ENCODE assay signal across 8 cellular contexts in the genomic region with DNA sequence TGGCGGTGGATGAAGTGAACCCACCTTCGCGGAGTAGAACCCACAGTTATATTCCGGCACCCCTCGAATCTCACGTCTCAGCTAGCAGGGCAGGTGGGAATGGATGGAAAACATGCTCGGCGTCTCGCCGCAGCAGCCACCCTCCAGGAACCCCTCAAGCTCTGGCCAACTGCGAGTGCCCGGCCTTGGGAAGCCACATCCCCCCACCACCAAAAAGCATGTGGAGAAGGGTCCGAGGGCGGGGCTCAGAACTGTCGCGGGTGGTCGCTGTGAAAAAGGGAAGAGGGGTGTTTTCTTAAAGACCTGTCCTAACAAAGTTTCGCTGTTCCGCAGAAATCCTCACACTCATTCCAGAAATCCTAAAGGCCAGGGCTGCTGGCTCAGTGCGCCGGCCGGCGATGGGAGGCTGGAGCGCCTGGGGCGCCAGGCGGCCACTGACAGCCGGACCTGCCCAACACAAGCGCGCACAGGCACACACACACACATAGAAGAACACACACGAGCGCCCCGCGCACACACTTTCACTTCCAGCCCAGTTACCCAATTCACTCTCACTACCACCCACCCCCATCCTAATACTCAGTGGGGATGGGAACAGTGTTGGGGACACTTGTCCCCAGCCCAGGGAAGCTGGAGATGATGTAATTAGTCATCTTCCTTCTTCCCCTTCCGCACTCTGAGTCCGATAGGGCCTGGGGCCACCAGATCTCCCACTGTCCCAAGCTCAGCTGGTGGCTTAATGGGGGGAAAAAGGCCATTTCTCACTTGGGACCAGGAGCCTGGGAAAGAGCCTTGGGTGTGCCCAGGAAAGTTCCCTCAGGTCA. TPM values are rescaled to one million over a fixed set of nuclear protein-coding genes. Genes with fewer than 3 reads are reported as not detected.
DNase-seq lines count a peak whose midpoint lies in the region; ATAC-seq lines count a peak whose summit lies in the region.

No MANE protein-coding gene starts in this region.

- H3K4me1 Mint-ChIP-seq in activated CD8-positive, alpha-beta T cell treated with anti-CD3 and anti-CD28 coated beads, Interleukin-2, amount 10 ng/mL, durations not matched to agents 7 days and 5 days (ENCODE audit: low read depth): peaks cover 46% of the 10 kb centered on the region
- peaks cover 41 to 62% of the 10 kb centered on the region in 2 donors for H3K4me1 Mint-ChIP-seq in stimulated activated naive B cell treated with anti-CD40 and anti-IgM and Interleukin-4, amounts not matched to agents 10 μg/mL and 1 μg/mL and 100 μg/mL, for 72 hours

- peak overlapping the region; percentile 83 for H3K4me3 Mint-ChIP-seq in activated CD8-positive, alpha-beta T cell treated with anti-CD3 and anti-CD28 coated beads, Interleukin-2, amount 10 ng/mL, durations not matched to agents 7 days and 5 days
- peak overlapping the region; percentile 86 to 90 for H3K4me3 Mint-ChIP-seq in stimulated activated naive B cell treated with anti-CD40 and anti-IgM and Interleukin-4, amounts not matched to agents 10 μg/mL and 1 μg/mL and 100 μg/mL, for 72 hours

- peak; percentile 21 for ATAC-seq in GM19372 (IDR thresholded peaks at IDR 0.05; ENCODE audit: low read depth, unreplicated experiment)
- no peak for ATAC-seq in activated CD8-positive, alpha-beta T cell treated with anti-CD3 and anti-CD28 coated beads, Interleukin-2, amount 10 ng/mL, durations not matched to agents 7 days and 5 days
- peak; percentile 9 to 17 for ATAC-seq in right cardiac atrium
- peak; percentile 51 to 52 for ATAC-seq in stimulated activated naive B cell treated with anti-CD40 and anti-IgM and Interleukin-4, amounts not matched to agents 10 μg/mL and 1 μg/mL and 100 μg/mL, for 72 hours (replicated peaks)
- no peak for ATAC-seq in HG02938 (IDR thresholded peaks at IDR 0.05; ENCODE audit: unreplicated experiment)

- peaks cover 56% of the 10 kb centered on the region for H3K27me3 Mint-ChIP-seq in activated CD8-positive, alpha-beta T cell treated with anti-CD3 and anti-CD28 coated beads, Interleukin-2, amount 10 ng/mL, durations not matched to agents 7 days and 5 days (ENCODE audit: low read depth)
- no peaks in the 10 kb centered on the region for H3K27me3 Mint-ChIP-seq in stimulated activated naive B cell treated with anti-CD40 and anti-IgM and Interleukin-4, amounts not matched to agents 10 μg/mL and 1 μg/mL and 100 μg/mL, for 72 hours

- WGBS in right cardiac atrium: 2% methylated on average over 35 of the region's 35 CpGs

- H3K36me3 Mint-ChIP-seq in activated CD8-positive, alpha-beta T cell treated with anti-CD3 and anti-CD28 coated beads, Interleukin-2, amount 10 ng/mL, durations not matched to agents 7 days and 5 days (ENCODE audit: low read depth): peaks cover 2% of the 10 kb centered on the region
- peaks cover 52 to 71% of the 10 kb centered on the region in 2 donors for H3K36me3 Mint-ChIP-seq in stimulated activated naive B cell treated with anti-CD40 and anti-IgM and Interleukin-4, amounts not matched to agents 10 μg/mL and 1 μg/mL and 100 μg/mL, for 72 hours

- no peak overlapping the region for H3K27ac Mint-ChIP-seq in activated CD8-positive, alpha-beta T cell treated with anti-CD3 and anti-CD28 coated beads, Interleukin-2, amount 10 ng/mL, durations not matched to agents 7 days and 5 days
- peak overlapping the region; percentile 95 for H3K27ac Mint-ChIP-seq in stimulated activated naive B cell treated with anti-CD40 and anti-IgM and Interleukin-4, amounts not matched to agents 10 μg/mL and 1 μg/mL and 100 μg/mL, for 72 hours

- H3K27me3 ChIP-seq in right cardiac atrium (ENCODE audit: control insufficient read depth, insufficient read depth): no peaks in the 10 kb centered on the region

- POLR2A ChIA-PET in activated CD8-positive, alpha-beta T cell treated with anti-CD3 and anti-CD28 coated beads, Interleukin-2, amount 10 ng/mL, durations not matched to agents 7 days and 5 days (lab: Charles Lee): no interaction called here

- peak overlapping the region; percentile 69 for H3K4me3 ChIP-seq in right cardiac atrium (ENCODE audit: low read length)

- H3K9me3 Mint-ChIP-seq in activated CD8-positive, alpha-beta T cell treated with anti-CD3 and anti-CD28 coated beads, Interleukin-2, amount 10 ng/mL, durations not matched to agents 7 days and 5 days (ENCODE audit: insufficient read depth): no peaks in the 10 kb centered on the region
- H3K9me3 Mint-ChIP-seq in stimulated activated naive B cell treated with anti-CD40 and anti-IgM and Interleukin-4, amounts not matched to agents 10 μg/mL and 1 μg/mL and 100 μg/mL, for 72 hours: no peaks in the 10 kb centered on the region

- peak overlapping the region; percentile 94 for H3K27ac ChIP-seq in right cardiac atrium (ENCODE audit: low read length)

- H3K4me1 ChIP-seq in right cardiac atrium (ENCODE audit: control insufficient read depth, insufficient read depth, low read length): no peaks in the 10 kb centered on the region

- DNase-seq in AG20443 (ENCODE audit: low spot score) (peak; percentile 77), right cardiac atrium (peak; percentile 48 to 86 (median 72)), NCI-H2171 (lab: John Stamatoyannopoulos, UW) (no peak), NCI-H1694 treated with DMSO at 0.1 percent for 48 hours (lab: John Stamatoyannopoulos, UW) (no peak)
- no peak for DNase-seq in activated CD8-positive, alpha-beta T cell treated with anti-CD3 and anti-CD28 coated beads, Interleukin-2, amount 10 ng/mL, durations not matched to agents 7 days and 5 days
- DNase-seq in stimulated activated naive B cell treated with anti-CD40 and anti-IgM and Interleukin-4, amounts not matched to agents 10 μg/mL and 1 μg/mL and 100 μg/mL, for 72 hours: peak; percentile 67

- no peaks in the 10 kb centered on the region for H3K9me3 ChIP-seq in right cardiac atrium (ENCODE audit: control insufficient read depth, low read length)

- intact Hi-C loops in right cardiac atrium (cut with DNase I): loop anchor here in 3 of 4 donors (5.0 to 10.0 kb wide), 5 partner anchors 35 to 400 kb away; no protein-coding TSS in a partner anchor

- CTCF ChIA-PET in activated CD8-positive, alpha-beta T cell treated with anti-CD3 and anti-CD28 coated beads, Interleukin-2, amount 10 ng/mL, durations not matched to agents 7 days and 5 days (lab: Charles Lee): interaction anchor here (1.2 to 2.1 kb wide), 2 partner anchors 9 to 402 kb away, joined by 4 to 6 read pairs; no protein-coding TSS in a partner anchor

RNA-seq across cellular contexts. Expression of a gene that starts 2.0 kb away (rescaled TPM):
- under 1 TPM; 0.08 to 0.52 TPM for total RNA-seq in activated CD8-positive, alpha-beta T cell treated with anti-CD3 and anti-CD28 coated beads, Interleukin-2, amount 10 ng/mL, durations not matched to agents 7 days and 5 days
- total RNA-seq in right cardiac atrium: 10 to 100 TPM; 15.5 to 20.0 (median 17.5) TPM
- 7.6 TPM for polyA plus RNA-seq in right cardiac atrium

Comparison
In these comparisons a context has a peak if more than half of its experiments do, and no peak if none do; other contexts are left out.
1. DNase-seq: peak in AG20443 (single experiment), right cardiac atrium (3 of 3) and stimulated activated naive B cell treated with anti-CD40 and anti-IgM and Interleukin-4, amounts not matched to agents 10 μg/mL and 1 μg/mL and 100 μg/mL, for 72 hours (single experiment); none in activated CD8-positive, alpha-beta T cell treated with anti-CD3 and anti-CD28 coated beads, Interleukin-2, amount 10 ng/mL, durations not matched to agents 7 days and 5 days (single experiment), NCI-H2171 (single experiment) and NCI-H1694 treated with DMSO at 0.1 percent for 48 hours (single experiment).
2. ATAC-seq: peak in GM19372 (single experiment), right cardiac atrium (2 of 2) and stimulated activated naive B cell treated with anti-CD40 and anti-IgM and Interleukin-4, amounts not matched to agents 10 μg/mL and 1 μg/mL and 100 μg/mL, for 72 hours (2 of 2); none in activated CD8-positive, alpha-beta T cell treated with anti-CD3 and anti-CD28 coated beads, Interleukin-2, amount 10 ng/mL, durations not matched to agents 7 days and 5 days (single experiment) and HG02938 (single experiment).
3. RNA of a gene that starts 2.0 kb away (total RNA-seq): 15.5 to 20.0 TPM in right cardiac atrium; 0.08 to 0.52 TPM in activated CD8-positive, alpha-beta T cell treated with anti-CD3 and anti-CD28 coated beads, Interleukin-2, amount 10 ng/mL, durations not matched to agents 7 days and 5 days; every median in the first group is over 10 times any median in the second.